9 cellular contexts compared by ENCODE assay signal in the genomic region with DNA sequence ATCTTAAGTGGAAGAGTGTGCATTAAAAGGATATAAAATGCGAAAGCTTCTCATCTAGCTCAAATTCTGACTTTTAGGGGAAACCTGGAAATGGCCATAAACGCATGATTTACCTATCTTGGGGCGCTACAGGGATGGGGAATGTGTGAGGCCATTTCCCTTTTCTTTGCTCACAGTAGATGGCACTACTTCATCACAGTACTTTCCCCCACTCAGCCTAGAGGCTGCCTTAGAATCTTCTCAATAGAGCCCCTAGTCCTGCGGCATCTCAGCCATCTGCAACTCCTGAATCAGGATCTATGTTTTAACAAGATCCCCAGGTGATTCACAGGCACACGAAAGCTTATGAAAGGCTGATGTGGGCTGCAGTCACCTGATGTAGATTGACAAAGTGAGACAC.
DNase-seq lines count a peak whose midpoint lies in the region; ATAC-seq and TF ChIP-seq lines count a peak whose summit lies in the region.
"Had no signal": no experiment of that assay in that cellular context is flagged by ENCODE, and none has a peak within 500 bp of the region (broad histone marks: within the 10 kb centered on the region; RNA-seq: fewer than 3 reads in every experiment).

No MANE protein-coding gene starts in this region.

- H3K27me3 ChIP-seq in colonic mucosa = no peaks in the 10 kb centered on the region

- peak; percentile 54 for ATAC-seq in GM19351 (IDR thresholded peaks at IDR 0.05; ENCODE audit: unreplicated experiment)
- no peak for ATAC-seq in GM19023 (IDR thresholded peaks at IDR 0.05; ENCODE audit: unreplicated experiment)

- no peak overlapping the region for H3K4me3 ChIP-seq in colonic mucosa
- H3K4me3 ChIP-seq: HAP-1 had no signal

- H3K4me1 ChIP-seq in colonic mucosa = no peaks in the 10 kb centered on the region
- H3K4me1 ChIP-seq: HAP-1 had no signal

- no peak overlapping the region for H3K27ac ChIP-seq in colonic mucosa

- H3K9me3 ChIP-seq in colonic mucosa = no peaks in the 10 kb centered on the region
- H3K9me3 ChIP-seq: HAP-1 had no signal

- no peaks in the 10 kb centered on the region for H3K36me3 ChIP-seq in colonic mucosa
- H3K36me3 ChIP-seq: HAP-1 had no signal

- intact Hi-C loops in colonic mucosa (cut with DNase I) = loop anchor here (5.0 kb wide), 1 partner anchor 424 kb away; no protein-coding TSS in a partner anchor

- DNase-seq in AG20443 (ENCODE audit: low spot score) = peak; percentile 68
- DNase-seq in NCI-H748 (lab: John Stamatoyannopoulos, UW; ENCODE audit: unreplicated experiment) = peak; percentile 53
- DNase-seq in colonic mucosa = no peak
- peak; percentile 42 for DNase-seq in middle frontal gyrus (ENCODE audit: extremely low spot score, low spot score)
- DNase-seq in KG1 (lab: John Stamatoyannopoulos, UW) = no peak
- no peak for DNase-seq in NK-92 treated with Interleukin-12 subunit alpha and Interleukin-12 subunit beta, amount 100 ng/mL, for 24 hours (lab: John Stamatoyannopoulos, UW)

- H3K9ac ChIP-seq in colonic mucosa (ENCODE audit: low read depth in 2 of 2, low read length in 2 of 2) = no peak overlapping the region

- peak; percentile 35 for TF ChIP-seq CTCF in colonic mucosa (IDR thresholded peaks at IDR 0.05)

Comparison
In these comparisons a context has a peak if more than half of its experiments do, and no peak if none do; other contexts are left out.
1. DNase-seq: peak in AG20443 (single experiment), NCI-H748 (single experiment) and middle frontal gyrus (single experiment); none in colonic mucosa (single experiment), KG1 (single experiment) and NK-92 treated with Interleukin-12 subunit alpha and Interleukin-12 subunit beta, amount 100 ng/mL, for 24 hours (single experiment).